Comparison of ENCODE assay signal across 1 cellular context in genomic region chr15:44193651-44194396, GRCh38.
TF ChIP-seq lines count a peak whose summit lies in the region.

No MANE protein-coding gene starts in this region.

TF ChIP-seq in GM23338, 12 proteins besides CTCF, POLR2A, EP300 and RAD21 (continued from another document):
- TF ChIP-seq, protein P1, sequence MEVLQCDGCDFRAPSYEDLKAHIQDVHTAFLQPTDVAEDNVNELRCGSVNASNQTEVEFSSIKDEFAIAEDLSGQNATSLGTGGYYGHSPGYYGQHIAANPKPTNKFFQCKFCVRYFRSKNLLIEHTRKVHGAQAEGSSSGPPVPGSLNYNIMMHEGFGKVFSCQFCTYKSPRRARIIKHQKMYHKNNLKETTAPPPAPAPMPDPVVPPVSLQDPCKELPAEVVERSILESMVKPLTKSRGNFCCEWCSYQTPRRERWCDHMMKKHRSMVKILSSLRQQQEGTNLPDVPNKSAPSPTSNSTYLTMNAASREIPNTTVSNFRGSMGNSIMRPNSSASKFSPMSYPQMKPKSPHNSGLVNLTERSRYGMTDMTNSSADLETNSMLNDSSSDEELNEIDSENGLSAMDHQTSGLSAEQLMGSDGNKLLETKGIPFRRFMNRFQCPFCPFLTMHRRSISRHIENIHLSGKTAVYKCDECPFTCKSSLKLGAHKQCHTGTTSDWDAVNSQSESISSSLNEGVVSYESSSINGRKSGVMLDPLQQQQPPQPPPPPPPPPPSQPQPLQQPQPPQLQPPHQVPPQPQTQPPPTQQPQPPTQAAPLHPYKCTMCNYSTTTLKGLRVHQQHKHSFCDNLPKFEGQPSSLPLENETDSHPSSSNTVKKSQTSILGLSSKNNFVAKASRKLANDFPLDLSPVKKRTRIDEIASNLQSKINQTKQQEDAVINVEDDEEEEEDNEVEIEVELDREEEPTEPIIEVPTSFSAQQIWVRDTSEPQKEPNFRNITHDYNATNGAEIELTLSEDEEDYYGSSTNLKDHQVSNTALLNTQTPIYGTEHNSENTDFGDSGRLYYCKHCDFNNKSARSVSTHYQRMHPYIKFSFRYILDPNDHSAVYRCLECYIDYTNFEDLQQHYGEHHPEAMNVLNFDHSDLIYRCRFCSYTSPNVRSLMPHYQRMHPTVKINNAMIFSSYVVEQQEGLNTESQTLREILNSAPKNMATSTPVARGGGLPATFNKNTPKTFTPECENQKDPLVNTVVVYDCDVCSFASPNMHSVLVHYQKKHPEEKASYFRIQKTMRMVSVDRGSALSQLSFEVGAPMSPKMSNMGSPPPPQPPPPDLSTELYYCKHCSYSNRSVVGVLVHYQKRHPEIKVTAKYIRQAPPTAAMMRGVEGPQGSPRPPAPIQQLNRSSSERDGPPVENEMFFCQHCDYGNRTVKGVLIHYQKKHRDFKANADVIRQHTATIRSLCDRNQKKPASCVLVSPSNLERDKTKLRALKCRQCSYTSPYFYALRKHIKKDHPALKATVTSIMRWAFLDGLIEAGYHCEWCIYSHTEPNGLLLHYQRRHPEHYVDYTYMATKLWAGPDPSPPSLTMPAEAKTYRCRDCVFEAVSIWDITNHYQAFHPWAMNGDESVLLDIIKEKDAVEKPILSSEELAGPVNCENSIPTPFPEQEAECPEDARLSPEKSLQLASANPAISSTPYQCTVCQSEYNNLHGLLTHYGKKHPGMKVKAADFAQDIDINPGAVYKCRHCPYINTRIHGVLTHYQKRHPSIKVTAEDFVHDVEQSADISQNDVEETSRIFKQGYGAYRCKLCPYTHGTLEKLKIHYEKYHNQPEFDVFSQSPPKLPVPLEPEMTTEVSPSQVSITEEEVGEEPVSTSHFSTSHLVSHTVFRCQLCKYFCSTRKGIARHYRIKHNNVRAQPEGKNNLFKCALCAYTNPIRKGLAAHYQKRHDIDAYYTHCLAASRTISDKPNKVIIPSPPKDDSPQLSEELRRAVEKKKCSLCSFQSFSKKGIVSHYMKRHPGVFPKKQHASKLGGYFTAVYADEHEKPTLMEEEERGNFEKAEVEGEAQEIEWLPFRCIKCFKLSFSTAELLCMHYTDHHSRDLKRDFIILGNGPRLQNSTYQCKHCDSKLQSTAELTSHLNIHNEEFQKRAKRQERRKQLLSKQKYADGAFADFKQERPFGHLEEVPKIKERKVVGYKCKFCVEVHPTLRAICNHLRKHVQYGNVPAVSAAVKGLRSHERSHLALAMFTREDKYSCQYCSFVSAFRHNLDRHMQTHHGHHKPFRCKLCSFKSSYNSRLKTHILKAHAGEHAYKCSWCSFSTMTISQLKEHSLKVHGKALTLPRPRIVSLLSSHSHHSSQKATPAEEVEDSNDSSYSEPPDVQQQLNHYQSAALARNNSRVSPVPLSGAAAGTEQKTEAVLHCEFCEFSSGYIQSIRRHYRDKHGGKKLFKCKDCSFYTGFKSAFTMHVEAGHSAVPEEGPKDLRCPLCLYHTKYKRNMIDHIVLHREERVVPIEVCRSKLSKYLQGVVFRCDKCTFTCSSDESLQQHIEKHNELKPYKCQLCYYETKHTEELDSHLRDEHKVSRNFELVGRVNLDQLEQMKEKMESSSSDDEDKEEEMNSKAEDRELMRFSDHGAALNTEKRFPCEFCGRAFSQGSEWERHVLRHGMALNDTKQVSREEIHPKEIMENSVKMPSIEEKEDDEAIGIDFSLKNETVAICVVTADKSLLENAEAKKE (CRISPR knock-in tag; IDR thresholded peaks at IDR 0.05), result no peak
- no peak for TF ChIP-seq ZNF114 (CRISPR knock-in tag; IDR thresholded peaks at IDR 0.05)
